Comparison of ENCODE assay signal across 23 cellular contexts in genomic region chr14:33542338-33543290, GRCh38.
DNase-seq lines count a peak whose midpoint lies in the region; ATAC-seq and TF ChIP-seq lines count a peak whose summit lies in the region.
"Had no signal": no experiment of that assay in that cellular context is flagged by ENCODE, and none has a peak within 500 bp of the region (broad histone marks: within the 10 kb centered on the region; RNA-seq: fewer than 3 reads in every experiment).

No MANE protein-coding gene starts in this region.

- H3K9me3 Mint-ChIP-seq in neural progenitor cell: no peaks in the 10 kb centered on the region

- H3K4me1 ChIP-seq in OCI-LY3 (ENCODE audit: low read length) (peaks cover 66% of the 10 kb centered on the region), neural progenitor cell (no peaks in the 10 kb centered on the region)

- H4K20me1 ChIP-seq in OCI-LY3 (ENCODE audit: insufficient read depth, low read length) (no peaks in the 10 kb centered on the region), neural progenitor cell (ENCODE audit: low read depth) (no peaks in the 10 kb centered on the region)

- TF ChIP-seq CTCF in OCI-LY3 (IDR thresholded peaks at IDR 0.05; ENCODE audit: low read depth, low read length) (no peak), neural progenitor cell (IDR thresholded peaks at IDR 0.05) (no peak)

- DNase-seq in NCI-H1436 (lab: John Stamatoyannopoulos, UW) (peak; percentile 24), NCI-H1436 treated with DMSO at 0.1 percent for 48 hours (lab: John Stamatoyannopoulos, UW) (no peak), neural progenitor cell (ENCODE audit: low spot score) (no peak), amniotic stem cell (lab: John Stamatoyannopoulos, UW) (no peak)
- no peak for DNase-seq in activated naive CD4-positive, alpha-beta T cell treated with Interleukin-2 at 50 U/mL for 16 hours
- DNase-seq: 8988T; activated CD4-positive, alpha-beta T cell treated with anti-CD3 and anti-CD28 coated beads, Interleukin-2, amount 50 U/mL, for 4 hours; activated CD8-positive, alpha-beta memory T cell treated with anti-CD3 and anti-CD28 coated beads, Interleukin-2, amount 50 U/mL, for 4 hours; CD4-positive, CD25-positive, alpha-beta regulatory T cell; EL; heart left ventricle; left colon; mesendoderm; NCI-H2171 treated with DMSO at 0.1 percent for 48 hours; NCI-H526 treated with DMSO at 0.1 percent for 48 hours; stimulated activated CD8-positive, alpha-beta memory T cell treated with anti-CD3 and anti-CD28 coated beads, Interleukin-4, amount 100 ng/mL, for 48 hours; T1000 had no signal

- H3K4me2 ChIP-seq in OCI-LY3 (ENCODE audit: low read length) (peak overlapping the region; percentile 69), neural progenitor cell (no peak overlapping the region)

- H3K79me2 ChIP-seq in OCI-LY3 (ENCODE audit: low read length): no peaks in the 10 kb centered on the region
- no peaks in the 10 kb centered on the region for H3K79me2 ChIP-seq in neural progenitor cell (ENCODE audit: low read depth)

- H3K4me3 Mint-ChIP-seq in neural progenitor cell: no peak overlapping the region
- H3K4me3 Mint-ChIP-seq: activated naive CD8-positive, alpha-beta T cell; CD4-positive, CD25-positive, alpha-beta regulatory T cell had no signal

- H3K27me3 Mint-ChIP-seq in neural progenitor cell (ENCODE audit: insufficient read depth, low read depth): no peaks in the 10 kb centered on the region
- H3K27me3 Mint-ChIP-seq: CD4-positive, CD25-positive, alpha-beta regulatory T cell had no signal

- no peaks in the 10 kb centered on the region for H3F3A ChIP-seq in neural progenitor cell (ENCODE audit: low read depth)

- H3K9ac ChIP-seq in OCI-LY3 (ENCODE audit: low read length) (peak overlapping the region; percentile 77), neural progenitor cell (no peak overlapping the region)

- no peaks in the 10 kb centered on the region for H3K9me3 ChIP-seq in OCI-LY3 (ENCODE audit: insufficient read depth, low read length)
- H3K9me3 ChIP-seq in neural progenitor cell (ENCODE audit: low read depth): no peaks in the 10 kb centered on the region
- H3K9me3 ChIP-seq: heart left ventricle had no signal

- peaks cover 2% of the 10 kb centered on the region for H3K36me3 Mint-ChIP-seq in neural progenitor cell
- H3K36me3 Mint-ChIP-seq: activated naive CD8-positive, alpha-beta T cell; CD4-positive, CD25-positive, alpha-beta regulatory T cell had no signal

- peak overlapping the region; percentile 39; the same call in 1 of the 2 replicates for H3K4me3 ChIP-seq in OCI-LY3 (ENCODE audit: low read length)
- no peak overlapping the region for H3K4me3 ChIP-seq in neural progenitor cell
- H3K4me3 ChIP-seq: heart left ventricle had no signal

- H3K27ac ChIP-seq in OCI-LY3 (ENCODE audit: low read length) (peak overlapping the region; percentile 99), neural progenitor cell (no peak overlapping the region)
- H3K27ac ChIP-seq: epithelial cell of prostate, heart left ventricle had no signal

- H3K27me3 ChIP-seq in OCI-LY3 (ENCODE audit: low read depth, low read length): no peaks in the 10 kb centered on the region
- no peaks in the 10 kb centered on the region for H3K27me3 ChIP-seq in neural progenitor cell
- H3K27me3 ChIP-seq: heart left ventricle had no signal

- ATAC-seq in HG03432 (IDR thresholded peaks at IDR 0.05; ENCODE audit: unreplicated experiment): peak; percentile 56
- ATAC-seq in HG02840 (IDR thresholded peaks at IDR 0.05; ENCODE audit: low FRiP score, unreplicated experiment): no peak
- ATAC-seq: heart left ventricle, left colon, Right ventricle myocardium inferior had no signal

- H2AFZ ChIP-seq in OCI-LY3 (ENCODE audit: low read depth, low read length) (peak overlapping the region; percentile 12; the same call in 1 of the 2 replicates), neural progenitor cell (replicated peaks) (no peak overlapping the region)

- peaks cover 6% of the 10 kb centered on the region for H3K36me3 ChIP-seq in OCI-LY3 (replicated peaks; ENCODE audit: low read depth, low read length)
- H3K36me3 ChIP-seq in neural progenitor cell: no peaks in the 10 kb centered on the region
- H3K36me3 ChIP-seq: heart left ventricle had no signal

- peaks cover 34% of the 10 kb centered on the region for H3K4me1 Mint-ChIP-seq in neural progenitor cell
- H3K4me1 Mint-ChIP-seq: CD4-positive, CD25-positive, alpha-beta regulatory T cell had no signal

- H3K27ac Mint-ChIP-seq in neural progenitor cell: peak overlapping the region; percentile 38
- H3K27ac Mint-ChIP-seq: activated naive CD8-positive, alpha-beta T cell had no signal
